In the genomic region with DNA sequence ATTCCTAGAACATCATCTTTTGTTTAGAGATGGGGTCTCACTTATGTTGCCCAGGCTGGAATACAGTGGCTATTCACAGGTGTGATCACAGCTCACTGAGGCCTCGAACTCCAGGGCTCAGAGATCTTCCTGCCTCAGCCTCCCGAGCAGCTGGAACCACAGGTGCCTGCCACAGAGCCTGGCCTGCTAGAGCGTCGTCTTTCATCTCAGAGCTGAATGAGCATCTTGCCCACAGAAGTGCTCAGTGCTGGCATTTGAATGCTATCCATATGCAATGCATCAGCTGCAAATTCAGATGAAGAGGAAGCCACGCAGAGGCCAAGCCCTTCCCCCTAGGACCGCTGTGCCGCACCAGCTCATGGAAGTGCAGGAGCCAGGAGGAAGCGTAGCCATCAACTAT, we compare ENCODE assay signal across 1 cellular context.
TF ChIP-seq lines count a peak whose summit lies in the region.

No MANE protein-coding gene starts in this region.

TF ChIP-seq in H1, 55 proteins besides CTCF, POLR2A, EP300 and RAD21:
- no peak for TF ChIP-seq RXRA (IDR thresholded peaks at IDR 0.05; ENCODE audit: insufficient read depth, low read depth, low read length)
- no peak for TF ChIP-seq KDM4A (IDR thresholded peaks at IDR 0.05; ENCODE audit: low read depth, low read length, severe bottlenecking)
- TF ChIP-seq SUZ12 (IDR thresholded peaks at IDR 0.05; ENCODE audit: low read length), result no peak
- no peak for TF ChIP-seq SP4 (IDR thresholded peaks at IDR 0.05; ENCODE audit: low read length)
- TF ChIP-seq NRF1 (IDR thresholded peaks at IDR 0.05; ENCODE audit: low read depth, low read length), result no peak
- no peak for TF ChIP-seq TAF1 (IDR thresholded peaks at IDR 0.05; ENCODE audit: low read depth, low read length)
- TF ChIP-seq YY1 (IDR thresholded peaks at IDR 0.05; ENCODE audit: low read depth, low read length), result no peak
- no peak for TF ChIP-seq FOSL1 (IDR thresholded peaks at IDR 0.05; ENCODE audit: insufficient read depth, low read depth, low read length)
